ENCODE assay signal across 27 cellular contexts in genomic region chr1:5921671-5922070, GRCh38.
"Had no signal": no experiment of that assay in that cellular context is flagged by ENCODE, and none has a peak within 500 bp of the region (broad histone marks: within the 10 kb centered on the region; RNA-seq: fewer than 3 reads in every experiment).

No MANE protein-coding gene starts in this region.

- H3K4me3 ChIP-seq: ascending aorta, cardiac muscle cell had no signal

- FAIRE-seq: TTC549 had no signal

- H3K27ac ChIP-seq: ascending aorta, cardiac muscle cell had no signal

- H3K4me1 ChIP-seq: ascending aorta had no signal

- H3K9me3 Mint-ChIP-seq: activated CD4-positive, alpha-beta T cell treated with anti-CD3 and anti-CD28 coated beads, Interleukin-2, amount 10 ng/mL, durations not matched to agents 24 days and 14 days; activated naive CD4-positive, alpha-beta T cell treated with anti-CD3 and anti-CD28 coated beads, Interleukin-2, amount 50 U/mL, for 72 hours; activated naive CD8-positive, alpha-beta T cell treated with anti-CD3 and anti-CD28 coated beads, Interleukin-2, amount 50 U/mL, for 24 hours had no signal

- H3K27ac Mint-ChIP-seq: activated B cell treated with CpG ODN at 0.5 μM for 24 hours; activated CD4-positive, alpha-beta T cell treated with anti-CD3 and anti-CD28 coated beads, Interleukin-2, amount 10 ng/mL, durations not matched to agents 24 days and 14 days; activated naive CD8-positive, alpha-beta T cell treated with anti-CD3 and anti-CD28 coated beads, Interleukin-2, amount 50 U/mL, for 24 hours; brain; T-helper 17 cell had no signal

- H3K4me1 Mint-ChIP-seq: activated B cell treated with CpG ODN at 0.5 μM for 24 hours; activated CD4-positive, alpha-beta T cell treated with anti-CD3 and anti-CD28 coated beads, Interleukin-2, amount 10 ng/mL, durations not matched to agents 24 days and 14 days; activated naive CD8-positive, alpha-beta T cell treated with anti-CD3 and anti-CD28 coated beads, Interleukin-2, amount 50 U/mL, for 24 hours; brain had no signal

- DNase-seq: activated B cell treated with CpG ODN at 0.5 μM for 24 hours; activated CD4-positive, alpha-beta T cell treated with anti-CD3 and anti-CD28 coated beads for 1 hour; activated CD4-positive, alpha-beta T cell treated with anti-CD3 and anti-CD28 coated beads, Interleukin-2, amount 10 ng/mL, durations not matched to agents 24 days and 14 days; activated CD4-positive, alpha-beta T cell treated with anti-CD3 and anti-CD28 coated beads, Interleukin-2, amount 50 U/mL, for 48 hours; activated CD8-positive, alpha-beta memory T cell treated with anti-CD3 and anti-CD28 coated beads for 24 hours; activated effector memory CD4-positive, alpha-beta T cell treated with anti-CD3 and anti-CD28 coated beads, Interleukin-2, amount 50 U/mL, for 16 hours; activated naive CD4-positive, alpha-beta T cell treated with Interleukin-2 at 50 U/mL for 16 hours; activated naive CD8-positive, alpha-beta T cell treated with anti-CD3 and anti-CD28 coated beads, Interleukin-2, amount 50 U/mL, for 24 hours; activated T-cell treated with anti-CD3 and anti-CD28 coated beads, Interleukin-2, amount 50 U/mL, for 4 hours; amniotic stem cell; Karpas-422; MM.1S; NCI-H1105 treated with DMSO at 0.1 percent for 48 hours; NCI-H1436 treated with DMSO at 0.1 percent for 48 hours; NCI-H187 treated with DMSO at 0.1 percent for 48 hours; NCI-H2081 treated with DMSO at 0.1 percent for 48 hours; NCI-H446 treated with DMSO at 0.1 percent for 48 hours; NCI-H526; NCI-H82; SIG-M5; T-helper 17 cell; T1000 had no signal

- H3K36me3 ChIP-seq: cardiac muscle cell had no signal

- H3K9me3 ChIP-seq: ascending aorta had no signal

- H3K4me3 Mint-ChIP-seq: activated B cell treated with CpG ODN at 0.5 μM for 24 hours; activated CD4-positive, alpha-beta T cell treated with anti-CD3 and anti-CD28 coated beads, Interleukin-2, amount 10 ng/mL, durations not matched to agents 24 days and 14 days; activated naive CD8-positive, alpha-beta T cell treated with anti-CD3 and anti-CD28 coated beads, Interleukin-2, amount 50 U/mL, for 24 hours; activated T-cell treated with anti-CD3 and anti-CD28 coated beads, Interleukin-2, amount 50 U/mL, for 4 hours; brain; T-helper 17 cell had no signal

- H3K27me3 ChIP-seq: ascending aorta, cardiac muscle cell had no signal

- H3K27me3 Mint-ChIP-seq: activated B cell treated with CpG ODN at 0.5 μM for 24 hours; activated CD4-positive, alpha-beta T cell treated with anti-CD3 and anti-CD28 coated beads, Interleukin-2, amount 10 ng/mL, durations not matched to agents 24 days and 14 days; activated naive CD8-positive, alpha-beta T cell treated with anti-CD3 and anti-CD28 coated beads, Interleukin-2, amount 50 U/mL, for 24 hours; brain; T-helper 17 cell had no signal
